Comparison of ENCODE assay signal across 10 cellular contexts in the genomic region with DNA sequence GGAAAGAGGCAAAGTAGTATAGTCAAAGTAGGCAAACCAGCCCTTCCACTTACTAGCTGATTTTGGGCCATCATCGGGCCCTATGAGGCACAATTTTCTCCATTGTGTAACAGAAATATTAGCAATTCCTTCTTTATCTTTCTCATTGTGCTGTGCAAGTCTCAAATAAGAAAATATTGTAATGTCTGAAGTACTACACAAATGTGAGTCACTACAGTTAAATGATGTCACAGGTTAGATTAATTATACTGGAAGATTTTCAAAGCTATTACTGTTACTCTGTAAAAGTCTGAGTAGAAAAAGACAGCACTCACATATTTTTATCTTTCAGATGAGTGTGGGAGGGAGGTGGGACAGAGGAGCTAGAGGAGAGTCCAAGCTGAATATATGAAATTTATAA. TPM values are rescaled to one million over a fixed set of nuclear protein-coding genes. Genes with fewer than 3 reads are reported as not detected.
A peak's percentile ranks its signal among the peaks of the same experiment; 100 is the strongest.
DNase-seq lines count a peak whose midpoint lies in the region; ATAC-seq and TF ChIP-seq lines count a peak whose summit lies in the region.
"Had no signal": no experiment of that assay in that cellular context is flagged by ENCODE, and none has a peak within 500 bp of the region (broad histone marks: within the 10 kb centered on the region; RNA-seq: fewer than 3 reads in every experiment).

No MANE protein-coding gene starts in this region.

- ATAC-seq in GM18517 (IDR thresholded peaks at IDR 0.05; ENCODE audit: unreplicated experiment) (peak; percentile 15), HG02678 (IDR thresholded peaks at IDR 0.05; ENCODE audit: unreplicated experiment) (peak; percentile 27), HG02938 (IDR thresholded peaks at IDR 0.05; ENCODE audit: unreplicated experiment) (no peak), natural killer cell (no peak)

- H3K36me3 ChIP-seq in adrenal gland (replicated peaks in 1 of 2): no peaks in the 10 kb centered on the region

- peak overlapping the region; percentile 72 to 88 (median 84) for H3K27ac ChIP-seq in adrenal gland

- H3K9me3 Mint-ChIP-seq in nephron (no peaks in the 10 kb centered on the region), natural killer cell (no peaks in the 10 kb centered on the region)
- H3K9me3 Mint-ChIP-seq: IgD-negative memory B cell had no signal

- peak overlapping the region; percentile 49 to 85 (median 76) for H3K27ac Mint-ChIP-seq in nephron
- H3K27ac Mint-ChIP-seq in natural killer cell: no peak overlapping the region
- H3K27ac Mint-ChIP-seq: IgD-negative memory B cell had no signal

- intact Hi-C loops in adrenal gland (cut with DNase I): loop anchor here in 1 of 2 donors (10.0 kb wide), 1 partner anchor 134 kb away; no protein-coding TSS in a partner anchor
- intact Hi-C loops in natural killer cell (cut with micrococcal nuclease): no loop called here

- peaks cover 5 to 27% of the 10 kb centered on the region in 2 donors for H3K4me1 ChIP-seq in adrenal gland (replicated peaks in 1 of 2)

- H3K4me1 Mint-ChIP-seq in nephron (peaks cover 16% of the 10 kb centered on the region), natural killer cell (no peaks in the 10 kb centered on the region)

- H3K27me3 ChIP-seq in adrenal gland: no peaks in the 10 kb centered on the region

- TF ChIP-seq POLR2A in adrenal gland (IDR thresholded peaks at IDR 0.05): peak in 1 of 2 donors; percentile 44

- peak in 1 of 7 donors; percentile 27 for DNase-seq in adrenal gland
- DNase-seq in GM20000 (ENCODE audit: low spot score): no peak
- no peak for DNase-seq in natural killer cell
- no peak for DNase-seq in CD1c-positive myeloid dendritic cell (ENCODE audit: extremely low spot score)
- DNase-seq: GDM1 had no signal

- H3K9me3 ChIP-seq in adrenal gland (replicated peaks in 1 of 3): no peaks in the 10 kb centered on the region

- TF ChIP-seq CTCF in adrenal gland (IDR thresholded peaks at IDR 0.05): no peak
- TF ChIP-seq CTCF in nephron (IDR thresholded peaks at IDR 0.05; ENCODE audit: unreplicated experiment in 3 of 3): no peak
- no peak for TF ChIP-seq CTCF in GM20000 (IDR thresholded peaks at IDR 0.05; ENCODE audit: extremely low read depth, missing control alignments)
- TF ChIP-seq CTCF in natural killer cell (IDR thresholded peaks at IDR 0.05): no peak

- no peaks in the 10 kb centered on the region for H3K27me3 Mint-ChIP-seq in nephron (ENCODE audit: low read depth)
- no peaks in the 10 kb centered on the region for H3K27me3 Mint-ChIP-seq in natural killer cell (ENCODE audit: low read depth in 2 of 2)
- H3K27me3 Mint-ChIP-seq: IgD-negative memory B cell had no signal

- H3K4me3 Mint-ChIP-seq in nephron: no peak overlapping the region
- no peak overlapping the region for H3K4me3 Mint-ChIP-seq in natural killer cell
- H3K4me3 Mint-ChIP-seq: IgD-negative memory B cell had no signal

- H3K36me3 Mint-ChIP-seq in nephron (ENCODE audit: low read depth) (no peaks in the 10 kb centered on the region), natural killer cell (no peaks in the 10 kb centered on the region)

- 43 to 64% (median 55%) methylated on average over 1 of the region's 1 CpG for WGBS in adrenal gland, 4 donors

- no peak overlapping the region for H3K4me3 ChIP-seq in adrenal gland

RNA-seq across cellular contexts. Expression of a gene that starts 12.4 kb away (rescaled TPM):
- total RNA-seq in adrenal gland: 1 to 10 TPM in 1 of 8 donors, under 1 TPM in 3, not detected in 4; 0.31 to 1.5 (median 0.56) TPM
- polyA plus RNA-seq in adrenal gland: not detected
- not detected for total RNA-seq in natural killer cell
- polyA plus RNA-seq: IgD-negative memory B cell had no signal

Comparison
In these comparisons a context has a peak if more than half of its experiments do, and no peak if none do; other contexts are left out.
1. ATAC-seq: peak in GM18517 (single experiment) and HG02678 (single experiment); none in HG02938 (single experiment) and natural killer cell (0 of 3).
2. H3K27ac Mint-ChIP-seq: peak in nephron (3 of 3); none in natural killer cell (0 of 2).